In genomic region chr1:239185245-239185619, GRCh38 we compare ENCODE assay signal across 17 cellular contexts.
A peak's percentile ranks its signal among the peaks of the same experiment; 100 is the strongest.
DNase-seq lines count a peak whose midpoint lies in the region; ATAC-seq and TF ChIP-seq lines count a peak whose summit lies in the region.
"Had no signal": no experiment of that assay in that cellular context is flagged by ENCODE, and none has a peak within 500 bp of the region (broad histone marks: within the 10 kb centered on the region; RNA-seq: fewer than 3 reads in every experiment).

No MANE protein-coding gene starts in this region.

- H3K79me2 ChIP-seq in mammary epithelial cell (ENCODE audit: insufficient read depth, low read length), result no peaks in the 10 kb centered on the region

- BruUV-seq in mammary epithelial cell (replicated peaks; lab: Mats Ljungman, UMichigan), result no TSS peak

- peaks cover 2% of the 10 kb centered on the region for H3K9me3 Mint-ChIP-seq in endodermal cell

- in situ Hi-C loops in mammary epithelial cell (cut with MboI; ENCODE audit: low sequenced_read_pairs in 2 of 2), result no loop called here

- no peak overlapping the region for H3K4me3 ChIP-seq in mammary epithelial cell (replicated peaks in 1 of 3; ENCODE audit: insufficient read depth in 1 of 3, low read depth in 2 of 3, low read length in 3 of 3)
- H3K4me3 ChIP-seq in breast epithelium, result no peak overlapping the region
- no peak overlapping the region for H3K4me3 ChIP-seq in endodermal cell (ENCODE audit: low read length)
- H3K4me3 ChIP-seq: BLaER1 had no signal

- intact Hi-C loops in mammary epithelial cell (cut with micrococcal nuclease), result no loop called here
- intact Hi-C loops in breast epithelium (cut with DNase I; ENCODE audit: low total_unique reads), result no loop called here

- H3K27ac ChIP-seq in mammary epithelial cell (ENCODE audit: insufficient read depth, low read depth, low read length) (no peak overlapping the region), breast epithelium (no peak overlapping the region), RWPE1 (no peak overlapping the region), epithelial cell of prostate (peak overlapping the region; percentile 57), endodermal cell (ENCODE audit: low read depth, low read length) (no peak overlapping the region)
- H3K27ac ChIP-seq: BLaER1 had no signal

- H2AFZ ChIP-seq in mammary epithelial cell (ENCODE audit: low read depth, low read length), result no peak overlapping the region

- POLR2A ChIA-PET in RWPE1 (lab: Yijun Ruan, JAX; ENCODE audit: low non-redundant PET), result no interaction called here

- CTCF ChIA-PET in mammary epithelial cell (lab: Charles Lee; ENCODE audit: low non-redundant PET), result no interaction called here
- CTCF ChIA-PET in RWPE1 (lab: Yijun Ruan, JAX), result interaction anchor here (0.6 kb wide), 1 partner anchor 9 kb away, joined by 4 read pairs; no protein-coding TSS in a partner anchor

- WGBS in mammary epithelial cell (ENCODE audit: low coverage, missing lambda C conversion rate), result 0% methylated on average over 1 of the region's 1 CpG
- WGBS in endodermal cell (ENCODE audit: insufficient coverage in 1 of 2, insufficient read length in 1 of 2), 2 experiments, result no CpG with 5 or more reads among the region's 1 CpG

- no peak for TF ChIP-seq POLR2A in breast epithelium (IDR thresholded peaks at IDR 0.05)

- H4K20me1 ChIP-seq in mammary epithelial cell (ENCODE audit: insufficient read depth, low read length), result no peaks in the 10 kb centered on the region
- H4K20me1 ChIP-seq: BLaER1 had no signal

- H3K4me1 ChIP-seq in mammary epithelial cell (ENCODE audit: insufficient read depth, low read length), result peaks cover 7% of the 10 kb centered on the region
- no peaks in the 10 kb centered on the region for H3K4me1 ChIP-seq in breast epithelium
- H3K4me1 ChIP-seq in endodermal cell (ENCODE audit: control insufficient read depth, insufficient read depth, low read length), result peaks cover 3% of the 10 kb centered on the region
- H3K4me1 ChIP-seq: BLaER1 had no signal

- peaks cover 2% of the 10 kb centered on the region for H3K36me3 Mint-ChIP-seq in endodermal cell (ENCODE audit: low read depth)
- H3K36me3 Mint-ChIP-seq: CD14-positive monocyte; CD4-positive, alpha-beta memory T cell had no signal

- dilution Hi-C loops in mammary epithelial cell (cut with HindIII; ENCODE audit: low sequenced_read_pairs), result no loop called here

- no peak overlapping the region for H3K4me3 Mint-ChIP-seq in endodermal cell
- H3K4me3 Mint-ChIP-seq: CD14-positive monocyte; CD4-positive, alpha-beta memory T cell had no signal

- H3K4me2 ChIP-seq in mammary epithelial cell (ENCODE audit: insufficient read depth, low read depth, low read length), result peak overlapping the region; percentile 52
- H3K4me2 ChIP-seq: BLaER1 had no signal

- TF ChIP-seq CTCF in mammary epithelial cell (conservative IDR thresholded peaks at IDR 0.05 in 1 of 2, IDR thresholded peaks at IDR 0.05 in 1 of 2; ENCODE audit: extremely low read depth in 1 of 2, insufficient read depth in 1 of 2, low read depth in 1 of 2, low read length in 2 of 2), result no peak
- no peak for TF ChIP-seq CTCF in breast epithelium (IDR thresholded peaks at IDR 0.05)
- TF ChIP-seq CTCF in RWPE1 (conservative IDR thresholded peaks at IDR 0.05; ENCODE audit: low read depth), result no peak
- TF ChIP-seq CTCF in endodermal cell (conservative IDR thresholded peaks at IDR 0.05), result no peak

- ATAC-seq in GM21515 (IDR thresholded peaks at IDR 0.05; ENCODE audit: unreplicated experiment) (no peak), HG03175 (IDR thresholded peaks at IDR 0.05; ENCODE audit: unreplicated experiment) (no peak)

- no peaks in the 10 kb centered on the region for H3K27me3 Mint-ChIP-seq in endodermal cell (ENCODE audit: insufficient read depth)
- H3K27me3 Mint-ChIP-seq: CD4-positive, alpha-beta memory T cell had no signal

- H3K4me1 Mint-ChIP-seq in endodermal cell, result no peaks in the 10 kb centered on the region
- H3K4me1 Mint-ChIP-seq: CD4-positive, alpha-beta memory T cell had no signal

- H3K27me3 ChIP-seq in mammary epithelial cell (ENCODE audit: insufficient read depth, low read length) (no peaks in the 10 kb centered on the region), breast epithelium (no peaks in the 10 kb centered on the region), endodermal cell (ENCODE audit: control insufficient read depth, insufficient read depth, low read length, poor library complexity, severe bottlenecking) (no peaks in the 10 kb centered on the region)
- H3K27me3 ChIP-seq: BLaER1 had no signal

- H3K36me3 ChIP-seq in mammary epithelial cell (ENCODE audit: insufficient read depth, low read length) (no peaks in the 10 kb centered on the region), breast epithelium (no peaks in the 10 kb centered on the region), endodermal cell (ENCODE audit: control insufficient read depth, insufficient read depth, low read length) (no peaks in the 10 kb centered on the region)
- H3K36me3 ChIP-seq: BLaER1 had no signal

- DNase-seq in mammary epithelial cell (peak; percentile 36), breast epithelium (ENCODE audit: low spot score in 2 of 2) (no peak), RWPE1 (ENCODE audit: low spot score) (peak; percentile 28), epithelial cell of prostate (ENCODE audit: low read depth, low spot score) (no peak), GM03348 (ENCODE audit: low spot score) (no peak), endodermal cell (no peak)
- DNase-seq: 8988T; CD4-positive, alpha-beta memory T cell; DMS 273 treated with DMSO at 0.1 percent for 48 hours; DMS53; DND-41; GOT3; H7 had no signal

- H3K27ac Mint-ChIP-seq in endodermal cell, result no peak overlapping the region
- H3K27ac Mint-ChIP-seq: CD14-positive monocyte had no signal

- H3K9ac ChIP-seq in mammary epithelial cell (ENCODE audit: insufficient read depth, low read length) (no peak overlapping the region), endodermal cell (ENCODE audit: extremely low read depth, low read length, poor library complexity, severe bottlenecking) (no peak overlapping the region)
- H3K9ac ChIP-seq: BLaER1 had no signal

- H3K9me3 ChIP-seq in mammary epithelial cell (replicated peaks; ENCODE audit: insufficient read depth, low read length), result no peaks in the 10 kb centered on the region
- no peaks in the 10 kb centered on the region for H3K9me3 ChIP-seq in breast epithelium
- H3K9me3 ChIP-seq in endodermal cell (ENCODE audit: control insufficient read depth, low read length), result no peaks in the 10 kb centered on the region
- H3K9me3 ChIP-seq: BLaER1 had no signal

Comparison
In these comparisons a context has a peak if more than half of its experiments do, and no peak if none do; other contexts are left out.
1. DNase-seq: peak in mammary epithelial cell (single experiment) and RWPE1 (single experiment); none in breast epithelium (0 of 2), epithelial cell of prostate (single experiment), GM03348 (single experiment) and endodermal cell (single experiment).